In genomic region chr22:21735198-21736083, GRCh38 we compare ENCODE assay signal across 8 cellular contexts. TPM values are rescaled to one million over a fixed set of nuclear protein-coding genes. Genes with fewer than 3 reads are reported as not detected.
DNase-seq lines count a peak whose midpoint lies in the region; ATAC-seq, FAIRE-seq and TF ChIP-seq lines count a peak whose summit lies in the region.

YPEL1 (minus strand) TSS chr22:21735794; CDS start chr22:21710744, 25,050 bp downstream.

- DNase-seq in AG09319 (ENCODE audit: extremely low read depth, low read depth) (peak; percentile 92), NCI-H460 (ENCODE audit: extremely low read depth, low read depth) (peak; percentile 89), cerebellum (ENCODE audit: low spot score) (peak; percentile 99), kidney (peak; percentile 99)
- DNase-seq in activated CD4-positive, alpha-beta T cell treated with anti-CD3 and anti-CD28 coated beads for 1 hour: peak; percentile 93
- peak; percentile 87 to 89 (median 87) for DNase-seq in stimulated activated CD4-positive, alpha-beta T cell treated with anti-CD3 and anti-CD28 coated beads, Interleukin-12 subunit alpha, Interleukin-12 subunit beta, amount 100 ng/mL, for 48 hours (ENCODE audit: low read depth in 2 of 3, low spot score in 1 of 3)

- TF ChIP-seq CTCF in AG09319 (IDR thresholded peaks at IDR 0.05; ENCODE audit: low read depth, low read length) (no peak), kidney (IDR thresholded peaks at IDR 0.05; ENCODE audit: borderline replicate concordance, extremely low read depth, insufficient read depth) (no peak)

- peak within 1 kb of the TSS; percentile 72 to 73 for H3K4me3 ChIP-seq in kidney (ENCODE audit: low read length in 2 of 2)

- no peaks in the 10 kb centered on the region for H3K36me3 ChIP-seq in kidney (ENCODE audit: control insufficient read depth in 1 of 2, insufficient read depth in 2 of 2, low read length in 2 of 2)

- peak within 1 kb of the TSS; percentile 43 to 48 for H3K9ac ChIP-seq in kidney (ENCODE audit: low read length in 2 of 2)

- no peak within 1 kb of the TSS for H3K27ac ChIP-seq in kidney (ENCODE audit: low read depth in 2 of 2, low read length in 2 of 2)

- ATAC-seq in GM19025 (IDR thresholded peaks at IDR 0.05; ENCODE audit: low read depth, unreplicated experiment): peak; percentile 79
- peak; percentile 85 for ATAC-seq in HG03280 (IDR thresholded peaks at IDR 0.05; ENCODE audit: unreplicated experiment)

- H3K9me3 ChIP-seq in kidney (ENCODE audit: control insufficient read depth in 1 of 2, low read length in 2 of 2): no peaks in the 10 kb centered on the region

- H3K4me1 ChIP-seq in kidney (ENCODE audit: control insufficient read depth in 1 of 2, insufficient read depth in 1 of 2, low read depth in 1 of 2, low read length in 2 of 2): peaks cover 0 to 10% of the 10 kb centered on the region in 2 donors

- intact Hi-C loops in kidney (cut with DNase I): no loop called here

- FAIRE-seq in kidney (lab: Jason Lieb, UNC): no peak

RNA-seq across cellular contexts. Expression of gene YPEL1, which starts in this region (rescaled TPM):
- 1.2 and 2.9 TPM in 2 replicates for total RNA-seq in NCI-H460 (2014; rRNA removed; shearing (Covaris generic))
- polyA plus RNA-seq in NCI-H460 (2014; cell fraction: nucleus; rRNA removed): 0.36 TPM in 1 of 2 replicates, not detected in the other
- total RNA-seq in cerebellum: 38.7 TPM
- 6.1 TPM for total RNA-seq in kidney
- 2.2 TPM for polyA plus RNA-seq in kidney (ENCODE audit: insufficient read depth, low read depth, low replicate concordance)
